ENCODE assay signal across 10 cellular contexts in the genomic region with DNA sequence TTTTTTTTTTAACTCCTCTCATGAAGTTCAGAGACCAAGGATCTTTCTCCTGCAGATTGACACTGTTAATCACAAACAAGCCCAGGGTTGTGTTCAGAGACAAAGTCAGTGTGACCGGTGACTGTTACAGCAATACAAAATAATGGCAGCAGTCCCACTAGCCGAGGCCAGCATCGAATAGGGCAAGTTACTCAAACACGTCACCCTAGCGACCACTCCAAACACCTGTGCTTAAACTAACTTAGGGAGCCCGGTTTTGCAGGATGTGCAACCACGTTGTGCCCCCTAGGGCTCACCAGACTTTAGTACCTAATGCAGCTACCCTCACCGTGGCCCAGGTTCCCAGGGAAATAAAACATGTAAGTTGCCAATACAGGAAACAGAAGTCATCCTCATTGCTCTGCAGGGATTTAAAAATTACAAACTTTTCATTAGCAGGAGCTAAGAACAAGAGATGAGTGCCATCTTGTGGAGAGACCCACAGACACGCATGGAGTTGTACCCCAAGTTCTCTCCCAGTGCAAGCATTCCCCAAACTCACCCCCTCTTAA. TPM values are rescaled to one million over a fixed set of nuclear protein-coding genes. Genes with fewer than 3 reads are reported as not detected.
DNase-seq lines count a peak whose midpoint lies in the region; ATAC-seq and TF ChIP-seq lines count a peak whose summit lies in the region.
"Had no signal": no experiment of that assay in that cellular context is flagged by ENCODE, and none has a peak within 500 bp of the region (broad histone marks: within the 10 kb centered on the region; RNA-seq: fewer than 3 reads in every experiment).

No MANE protein-coding gene starts in this region.

- ATAC-seq in HCT116 (no peak), left lung (peak; percentile 55), HG02798 (IDR thresholded peaks at IDR 0.05; ENCODE audit: poor library complexity, unreplicated experiment) (no peak), GM18907 (IDR thresholded peaks at IDR 0.05; ENCODE audit: unreplicated experiment) (no peak), HG02981 (IDR thresholded peaks at IDR 0.05; ENCODE audit: unreplicated experiment) (no peak)
- ATAC-seq: CD8-positive, alpha-beta T cell had no signal

- H3K9ac ChIP-seq in HCT116 (ENCODE audit: low read length): no peak overlapping the region

- H4K20me1 ChIP-seq in HCT116 (ENCODE audit: insufficient read depth): no peaks in the 10 kb centered on the region

- no peaks in the 10 kb centered on the region for H3K36me3 ChIP-seq in HCT116 (ENCODE audit: control insufficient read depth in 1 of 2, insufficient read depth in 2 of 2, low read length in 2 of 2)
- no peaks in the 10 kb centered on the region for H3K36me3 ChIP-seq in breast epithelium
- H3K36me3 ChIP-seq in left lung: no peaks in the 10 kb centered on the region

- TF ChIP-seq POLR2A in HCT116 (IDR thresholded peaks at IDR 0.05; ENCODE audit: borderline replicate concordance, extremely low read depth, insufficient read depth, insufficient read length) (no peak), breast epithelium (IDR thresholded peaks at IDR 0.05) (no peak)

- H2AFZ ChIP-seq in HCT116 (ENCODE audit: low read depth, low read length, poor library complexity, severe bottlenecking): no peak overlapping the region

- H3K27ac ChIP-seq in HCT116 (ENCODE audit: low read depth, low read length) (no peak overlapping the region), breast epithelium (peak overlapping the region in 1 of 2 donors; percentile 28), left lung (no peak overlapping the region)

- RAD21 ChIA-PET in HCT116 (lab: Charles Lee; ENCODE audit: low non-redundant PET in 1 of 2, low total read pairs in 2 of 2, uncharacterized antibody in 2 of 2, unreplicated experiment in 2 of 2): interaction anchor here in 1 of 2 experiments (0.6 kb wide), 1 partner anchor 26 kb away, joined by 3 read pairs; no protein-coding TSS in a partner anchor

- POLR2A ChIA-PET in HCT116 (lab: Charles Lee): no interaction called here

- BruUV-seq in HCT116 (replicated peaks; lab: Mats Ljungman, UMichigan): no TSS peak

- H3K9me3 ChIP-seq in HCT116 (ENCODE audit: control insufficient read depth in 1 of 2, insufficient read depth in 1 of 2, low read depth in 1 of 2, low read length in 2 of 2) (no peaks in the 10 kb centered on the region), breast epithelium (no peaks in the 10 kb centered on the region), left lung (no peaks in the 10 kb centered on the region)

- no peak overlapping the region for H3K4me2 ChIP-seq in HCT116 (ENCODE audit: low read length)

- peak; percentile 42 for DNase-seq in A172 (ENCODE audit: low spot score)
- DNase-seq in HCT116 (ENCODE audit: low read depth, low spot score): no peak
- no peak for DNase-seq in breast epithelium (ENCODE audit: low spot score in 2 of 2)
- DNase-seq in left lung: no peak
- DNase-seq in stimulated activated CD4-positive, alpha-beta T cell treated with anti-CD3 and anti-CD28 coated beads, Interleukin-4, amount 100 ng/mL, for 4 hours: no peak
- DNase-seq: CD8-positive, alpha-beta T cell; OCI-M1 had no signal

- H3K4me3 ChIP-seq in HCT116 (replicated peaks in 1 of 2; ENCODE audit: low read depth in 1 of 2, low read length in 2 of 2) (no peak overlapping the region), breast epithelium (no peak overlapping the region), left lung (no peak overlapping the region)

- peak; percentile 64 for TF ChIP-seq RAD21 in HCT116 (IDR thresholded peaks at IDR 0.05; ENCODE audit: low read depth)

- intact Hi-C loops in HCT116 (cut with micrococcal nuclease): loop anchor here (1.0 kb wide), 1 partner anchor 139 kb away; no protein-coding TSS in a partner anchor
- intact Hi-C loops in breast epithelium (cut with DNase I; ENCODE audit: low total_unique reads): no loop called here
- intact Hi-C loops in left lung (cut with DNase I): loop anchor here in 1 of 2 donors (5.0 kb wide), 1 partner anchor 140 kb away; no protein-coding TSS in a partner anchor

- CTCF ChIA-PET in HCT116 (lab: Charles Lee): interaction anchor here (1.2 kb wide), 4 partner anchors 26 to 139 kb away, joined by 3 to 7 read pairs (median 4); no protein-coding TSS in a partner anchor

- no peaks in the 10 kb centered on the region for H3K79me2 ChIP-seq in HCT116 (ENCODE audit: insufficient read depth, low read length)

- TF ChIP-seq CTCF in HCT116 (IDR thresholded peaks at IDR 0.05 in 2 of 3, conservative IDR thresholded peaks at IDR 0.05 in 1 of 3; ENCODE audit: borderline replicate concordance in 1 of 3, insufficient read depth in 1 of 3, low read depth in 2 of 3, low read length in 2 of 3): peak; percentile 26 to 46 (median 39); a peak in 4 of 6 replicates
- TF ChIP-seq CTCF in breast epithelium (IDR thresholded peaks at IDR 0.05): peak; percentile 19 to 53 (median 25)
- peak; percentile 31 to 34 for TF ChIP-seq CTCF in left lung (IDR thresholded peaks at IDR 0.05)

- no peaks in the 10 kb centered on the region for H3K27me3 ChIP-seq in HCT116 (ENCODE audit: insufficient read depth, low read length)
- no peaks in the 10 kb centered on the region for H3K27me3 ChIP-seq in breast epithelium
- no peaks in the 10 kb centered on the region for H3K27me3 ChIP-seq in left lung

- H3K4me1 ChIP-seq in HCT116 (ENCODE audit: control insufficient read depth in 1 of 2, insufficient read depth in 2 of 2, low read length in 2 of 2): 0 out of 4 replicates have a peak, but pooled peaks cover 0 to 5% of the 10 kb centered on the region in 2 experiments
- peaks cover 0 to 5% of the 10 kb centered on the region in 2 donors for H3K4me1 ChIP-seq in breast epithelium
- no peaks in the 10 kb centered on the region for H3K4me1 ChIP-seq in left lung

- H3K9me2 ChIP-seq in HCT116 (ENCODE audit: insufficient read depth): no peaks in the 10 kb centered on the region

TF ChIP-seq in HCT116, 20 proteins besides CTCF, POLR2A, EP300 and RAD21:
- TF ChIP-seq ELF1 (IDR thresholded peaks at IDR 0.05; ENCODE audit: borderline replicate concordance, low read depth) (no peak), ZFX (IDR thresholded peaks at IDR 0.05) (no peak)

RNA-seq across cellular contexts. Expression of gene FAM50B, which starts 38.1 kb away (rescaled TPM):
- total RNA-seq in A172 (2014; rRNA removed; shearing (Covaris generic)): 5.0 and 5.8 TPM in 2 replicates
- total RNA-seq in HCT116 (2021; ENCODE audit: unreplicated experiment) (0.86 TPM), breast epithelium (10 to 100 TPM in 1 of 3 donors, 1 to 10 TPM in 2; 8.8 to 17.0 (median 9.3) TPM), left lung (10 to 100 TPM; 11.6 to 12.7 TPM)
- polyA plus RNA-seq in HCT116 (2012): 0.21 and 0.34 TPM in 2 replicates
